In the genomic region with DNA sequence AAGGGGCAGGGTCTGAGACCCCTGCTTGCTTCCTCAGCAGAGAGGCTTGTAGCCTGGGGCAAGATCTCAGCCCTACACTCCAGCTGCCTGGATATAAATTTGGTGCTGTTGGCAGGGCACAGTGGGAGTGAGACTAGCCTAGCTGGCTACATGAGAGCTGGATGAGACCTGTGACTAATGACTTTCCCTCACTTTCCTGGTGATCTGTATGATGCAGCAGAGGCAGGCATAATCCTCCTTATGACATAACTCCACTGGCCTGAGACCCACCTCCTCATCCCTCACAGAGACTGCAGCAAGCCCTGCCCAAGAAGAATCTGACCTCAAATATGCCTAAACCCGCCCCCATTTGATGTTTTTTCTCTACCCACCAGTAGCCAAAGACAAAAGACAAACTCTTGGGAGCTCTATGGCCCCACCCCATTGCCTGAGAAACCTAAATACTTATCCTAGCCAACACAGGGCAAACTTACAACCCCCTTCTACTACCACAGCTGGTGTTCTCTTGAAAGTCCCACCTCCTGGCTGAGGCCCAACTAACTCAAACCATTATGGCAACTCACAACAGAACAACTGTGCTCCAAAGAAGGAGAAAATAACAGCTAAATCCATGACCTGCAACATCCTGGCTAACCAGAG, we compare ENCODE assay signal across 1 cellular context.
TF ChIP-seq lines count a peak whose summit lies in the region.

No MANE protein-coding gene starts in this region.

TF ChIP-seq in Ishikawa, 13 proteins besides CTCF, POLR2A, EP300 and RAD21 (continued from another document):
- TF ChIP-seq, protein P1, sequence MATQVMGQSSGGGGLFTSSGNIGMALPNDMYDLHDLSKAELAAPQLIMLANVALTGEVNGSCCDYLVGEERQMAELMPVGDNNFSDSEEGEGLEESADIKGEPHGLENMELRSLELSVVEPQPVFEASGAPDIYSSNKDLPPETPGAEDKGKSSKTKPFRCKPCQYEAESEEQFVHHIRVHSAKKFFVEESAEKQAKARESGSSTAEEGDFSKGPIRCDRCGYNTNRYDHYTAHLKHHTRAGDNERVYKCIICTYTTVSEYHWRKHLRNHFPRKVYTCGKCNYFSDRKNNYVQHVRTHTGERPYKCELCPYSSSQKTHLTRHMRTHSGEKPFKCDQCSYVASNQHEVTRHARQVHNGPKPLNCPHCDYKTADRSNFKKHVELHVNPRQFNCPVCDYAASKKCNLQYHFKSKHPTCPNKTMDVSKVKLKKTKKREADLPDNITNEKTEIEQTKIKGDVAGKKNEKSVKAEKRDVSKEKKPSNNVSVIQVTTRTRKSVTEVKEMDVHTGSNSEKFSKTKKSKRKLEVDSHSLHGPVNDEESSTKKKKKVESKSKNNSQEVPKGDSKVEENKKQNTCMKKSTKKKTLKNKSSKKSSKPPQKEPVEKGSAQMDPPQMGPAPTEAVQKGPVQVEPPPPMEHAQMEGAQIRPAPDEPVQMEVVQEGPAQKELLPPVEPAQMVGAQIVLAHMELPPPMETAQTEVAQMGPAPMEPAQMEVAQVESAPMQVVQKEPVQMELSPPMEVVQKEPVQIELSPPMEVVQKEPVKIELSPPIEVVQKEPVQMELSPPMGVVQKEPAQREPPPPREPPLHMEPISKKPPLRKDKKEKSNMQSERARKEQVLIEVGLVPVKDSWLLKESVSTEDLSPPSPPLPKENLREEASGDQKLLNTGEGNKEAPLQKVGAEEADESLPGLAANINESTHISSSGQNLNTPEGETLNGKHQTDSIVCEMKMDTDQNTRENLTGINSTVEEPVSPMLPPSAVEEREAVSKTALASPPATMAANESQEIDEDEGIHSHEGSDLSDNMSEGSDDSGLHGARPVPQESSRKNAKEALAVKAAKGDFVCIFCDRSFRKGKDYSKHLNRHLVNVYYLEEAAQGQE (IDR thresholded peaks at IDR 0.05; ENCODE audit: low read depth): no peak
- TF ChIP-seq CREB1 (IDR thresholded peaks at IDR 0.05; ENCODE audit: low read depth) (no peak), EGR1 (IDR thresholded peaks at IDR 0.05) (no peak), TEAD4 (IDR thresholded peaks at IDR 0.05) (no peak), YY1 (IDR thresholded peaks at IDR 0.05; ENCODE audit: low read depth) (no peak), ZBTB7A (IDR thresholded peaks at IDR 0.05; ENCODE audit: low read depth) (no peak), CEBPB (IDR thresholded peaks at IDR 0.05) (no peak), TAF1 (IDR thresholded peaks at IDR 0.05; ENCODE audit: low read depth) (no peak)
